28 cellular contexts compared by ENCODE assay signal in genomic region chr3:23404241-23404640, GRCh38.
DNase-seq lines count a peak whose midpoint lies in the region; ATAC-seq, FAIRE-seq and TF ChIP-seq lines count a peak whose summit lies in the region.
"Had no signal": no experiment of that assay in that cellular context is flagged by ENCODE, and none has a peak within 500 bp of the region (broad histone marks: within the 10 kb centered on the region; RNA-seq: fewer than 3 reads in every experiment).

No MANE protein-coding gene starts in this region.

- no peak overlapping the region for H2AFZ ChIP-seq in mammary epithelial cell (ENCODE audit: low read depth, low read length)

- dilution Hi-C loops in mammary epithelial cell (cut with HindIII; ENCODE audit: low sequenced_read_pairs) = loop anchor here (5.0 kb wide), 1 partner anchor 33 kb away; no protein-coding TSS in a partner anchor

- peaks cover 18% of the 10 kb centered on the region for H3K79me2 ChIP-seq in mammary epithelial cell (ENCODE audit: insufficient read depth, low read length)

- CTCF ChIA-PET in mammary epithelial cell (lab: Charles Lee; ENCODE audit: low non-redundant PET) (no interaction called here), GM10248 (lab: Yijun Ruan, JAX) (interaction anchor here (1.0 to 1.6 kb wide), 5 partner anchors 9 to 26 kb away, joined by 3 to 4 read pairs (median 3); no protein-coding TSS in a partner anchor)

- H3K4me2 ChIP-seq in mammary epithelial cell (ENCODE audit: insufficient read depth, low read depth, low read length) = no peak overlapping the region

- H3K4me3 ChIP-seq in mammary epithelial cell (replicated peaks in 1 of 3; ENCODE audit: insufficient read depth in 1 of 3, low read depth in 2 of 3, low read length in 3 of 3) (no peak overlapping the region), breast epithelium (no peak overlapping the region), bronchial epithelial cell (ENCODE audit: low read depth, low read length) (no peak overlapping the region)
- H3K4me3 ChIP-seq: K562, skin epidermis, upper lobe of right lung had no signal

- H3K27ac ChIP-seq in mammary epithelial cell (ENCODE audit: insufficient read depth, low read depth, low read length) (no peak overlapping the region), breast epithelium (no peak overlapping the region)
- H3K27ac ChIP-seq: epithelial cell of prostate, skin epidermis, upper lobe of right lung had no signal

- BruUV-seq in mammary epithelial cell (replicated peaks; lab: Mats Ljungman, UMichigan) = no TSS peak

- no peak for TF ChIP-seq CTCF in mammary epithelial cell (conservative IDR thresholded peaks at IDR 0.05 in 1 of 2, IDR thresholded peaks at IDR 0.05 in 1 of 2; ENCODE audit: extremely low read depth in 1 of 2, insufficient read depth in 1 of 2, low read depth in 1 of 2, low read length in 2 of 2)
- TF ChIP-seq CTCF in breast epithelium (IDR thresholded peaks at IDR 0.05) = no peak
- no peak for TF ChIP-seq CTCF in bronchial epithelial cell (IDR thresholded peaks at IDR 0.05; ENCODE audit: insufficient read depth, low read length, severe bottlenecking)
- no peak for TF ChIP-seq CTCF in GM10248 (IDR thresholded peaks at IDR 0.05; ENCODE audit: control extremely low read depth, extremely low read depth, low read depth, missing control alignments)

- H3K27me3 ChIP-seq in mammary epithelial cell (ENCODE audit: insufficient read depth, low read length) (no peaks in the 10 kb centered on the region), breast epithelium (no peaks in the 10 kb centered on the region), bronchial epithelial cell (ENCODE audit: control insufficient read depth, insufficient read depth, low read length) (no peaks in the 10 kb centered on the region)
- H3K27me3 ChIP-seq: BE2C, upper lobe of right lung had no signal

- H3K9me3 ChIP-seq in mammary epithelial cell (replicated peaks; ENCODE audit: insufficient read depth, low read length) (no peaks in the 10 kb centered on the region), breast epithelium (no peaks in the 10 kb centered on the region)
- H3K9me3 ChIP-seq: BE2C, upper lobe of right lung had no signal

- POLR2A ChIA-PET in GM10248 (lab: Yijun Ruan, JAX) = no interaction called here

- ATAC-seq in HG03378 (IDR thresholded peaks at IDR 0.05; ENCODE audit: unreplicated experiment) = peak; percentile 37
- ATAC-seq in GM21737 (IDR thresholded peaks at IDR 0.05; ENCODE audit: unreplicated experiment) = no peak
- ATAC-seq: activated naive CD8-positive, alpha-beta T cell treated with anti-CD3 and anti-CD28 coated beads, Interleukin-2, amount 50 U/mL, for 24 hours; K562; left lobe of liver; Panc1; upper lobe of right lung had no signal

- FAIRE-seq in bronchial epithelial cell (lab: Jason Lieb, UNC) = no peak
- FAIRE-seq: A204.1, K562 had no signal

- intact Hi-C loops in mammary epithelial cell (cut with micrococcal nuclease) = no loop called here
- intact Hi-C loops in breast epithelium (cut with DNase I; ENCODE audit: low total_unique reads) = no loop called here

- H4K20me1 ChIP-seq in mammary epithelial cell (ENCODE audit: insufficient read depth, low read length) = no peaks in the 10 kb centered on the region

- H3K36me3 ChIP-seq in mammary epithelial cell (ENCODE audit: insufficient read depth, low read length) (no peaks in the 10 kb centered on the region), breast epithelium (no peaks in the 10 kb centered on the region), bronchial epithelial cell (ENCODE audit: control insufficient read depth, insufficient read depth, low read length) (no peaks in the 10 kb centered on the region)
- H3K36me3 ChIP-seq: BE2C, upper lobe of right lung had no signal

- DNase-seq in mammary epithelial cell = peak; percentile 11
- no peak for DNase-seq in breast epithelium (ENCODE audit: low spot score in 2 of 2)
- DNase-seq in bronchial epithelial cell (ENCODE audit: low read depth) = peak; percentile 37
- no peak for DNase-seq in GM10248 (ENCODE audit: extremely low spot score)
- no peak for DNase-seq in 8988T
- DNase-seq in HT-29 (ENCODE audit: low spot score) = no peak
- DNase-seq: activated gamma-delta T cell treated with Interleukin-2 at 50 U/mL for 16 hours; activated naive CD8-positive, alpha-beta T cell treated with anti-CD3 and anti-CD28 coated beads, Interleukin-2, amount 50 U/mL, for 24 hours; activated T-cell treated with anti-CD3 and anti-CD28 coated beads, Interleukin-2, amount 50 U/mL, for 1 hour; BE2C; DMS79; mesendoderm; NCI-H1436 treated with DMSO at 0.1 percent for 48 hours; NCI-H524; NK-92 treated with Interleukin-12 subunit alpha and Interleukin-12 subunit beta, amount 100 ng/mL, for 24 hours; nucleus accumbens; stimulated activated CD4-positive, alpha-beta T cell treated with anti-CD3 and anti-CD28 coated beads, Interleukin-1b, Interleukin-23, amount 100 ng/mL, for 48 hours; substantia nigra; T-helper 1 cell; upper lobe of right lung had no signal

- in situ Hi-C loops in mammary epithelial cell (cut with MboI; ENCODE audit: low sequenced_read_pairs in 2 of 2) = no loop called here

- H3K9ac ChIP-seq in mammary epithelial cell (ENCODE audit: insufficient read depth, low read length) = no peak overlapping the region

- no peak for TF ChIP-seq POLR2A in breast epithelium (IDR thresholded peaks at IDR 0.05)

- H3K4me1 ChIP-seq in mammary epithelial cell (ENCODE audit: insufficient read depth, low read length) (no peaks in the 10 kb centered on the region), breast epithelium (no peaks in the 10 kb centered on the region)
- H3K4me1 ChIP-seq: BE2C had no signal

Comparison
In these comparisons a context has a peak if more than half of its experiments do, and no peak if none do; other contexts are left out.
1. DNase-seq: peak in mammary epithelial cell (single experiment) and bronchial epithelial cell (single experiment); none in breast epithelium (0 of 2), GM10248 (single experiment), 8988T (single experiment) and HT-29 (single experiment).